ENCODE assay signal across 8 cellular contexts in genomic region chr1:53860967-53861411, GRCh38. TPM values are rescaled to one million over a fixed set of nuclear protein-coding genes. Genes with fewer than 3 reads are reported as not detected.
A peak's percentile ranks its signal among the peaks of the same experiment; 100 is the strongest.
DNase-seq lines count a peak whose midpoint lies in the region; ATAC-seq and TF ChIP-seq lines count a peak whose summit lies in the region.

No MANE protein-coding gene starts in this region.

- peak in 6 of 7 experiments; percentile 15 to 59 (median 44) for DNase-seq in CD8-positive, alpha-beta T cell
- peak; percentile 67 for DNase-seq in H7
- peak; percentile 60 for DNase-seq in NCI-H2227 (lab: John Stamatoyannopoulos, UW; ENCODE audit: unreplicated experiment)
- DNase-seq in activated CD4-positive, alpha-beta T cell treated with anti-CD3 and anti-CD28 coated beads for 1 hour = peak; percentile 26
- peak; percentile 20 for DNase-seq in effector CD8-positive, alpha-beta T cell (lab: John Stamatoyannopoulos, UW)
- DNase-seq in mesothelial cell of epicardium (ENCODE audit: low spot score in 2 of 2, unreplicated experiment in 2 of 2) = no peak
- DNase-seq in tibial nerve (ENCODE audit: low spot score in 2 of 2) = no peak

- H3K36me3 Mint-ChIP-seq in CD8-positive, alpha-beta T cell = peaks cover 51% of the 10 kb centered on the region
- peaks cover 17% of the 10 kb centered on the region for H3K36me3 Mint-ChIP-seq in mesothelial cell of epicardium

- H3K4me3 Mint-ChIP-seq in CD8-positive, alpha-beta T cell = no peak overlapping the region
- no peak overlapping the region for H3K4me3 Mint-ChIP-seq in mesothelial cell of epicardium

- POLR2A ChIA-PET in CD8-positive, alpha-beta T cell (lab: Charles Lee) = interaction anchor here (1.2 kb wide), 1 partner anchor 99 kb away, joined by 7 read pairs; no protein-coding TSS in a partner anchor

- H3K27me3 Mint-ChIP-seq in CD8-positive, alpha-beta T cell (ENCODE audit: low read depth) = no peaks in the 10 kb centered on the region
- no peaks in the 10 kb centered on the region for H3K27me3 Mint-ChIP-seq in mesothelial cell of epicardium (ENCODE audit: low read depth)

- H3K4me1 Mint-ChIP-seq in CD8-positive, alpha-beta T cell (ENCODE audit: low read depth) = no peaks in the 10 kb centered on the region
- no peaks in the 10 kb centered on the region for H3K4me1 Mint-ChIP-seq in mesothelial cell of epicardium

- no peaks in the 10 kb centered on the region for H3K27me3 ChIP-seq in CD8-positive, alpha-beta T cell (ENCODE audit: insufficient read depth, low read length)
- H3K27me3 ChIP-seq in H7 (ENCODE audit: control insufficient read depth, insufficient read depth, low read length) = no peaks in the 10 kb centered on the region
- no peaks in the 10 kb centered on the region for H3K27me3 ChIP-seq in tibial nerve

- peaks cover 15% of the 10 kb centered on the region for H3K36me3 ChIP-seq in CD8-positive, alpha-beta T cell (ENCODE audit: insufficient read depth, low read length)
- no peaks in the 10 kb centered on the region; the same call in none of the 2 replicates for H3K36me3 ChIP-seq in H7 (replicated peaks; ENCODE audit: control insufficient read depth, insufficient read depth, low read length)
- H3K36me3 ChIP-seq in tibial nerve = peaks cover 0 to 93% (median 10%) of the 10 kb centered on the region in 3 donors

- intact Hi-C loops in CD8-positive, alpha-beta T cell (cut with DNase I, micrococcal nuclease) = loop anchor here (1.0 to 5.0 kb wide), 6 partner anchors 88 to 949 kb away; no protein-coding TSS in a partner anchor

- no peaks in the 10 kb centered on the region for H3K9me3 Mint-ChIP-seq in CD8-positive, alpha-beta T cell
- no peaks in the 10 kb centered on the region for H3K9me3 Mint-ChIP-seq in mesothelial cell of epicardium

- H3K9me3 ChIP-seq in CD8-positive, alpha-beta T cell (ENCODE audit: low read length) = no peaks in the 10 kb centered on the region
- H3K9me3 ChIP-seq in tibial nerve = no peaks in the 10 kb centered on the region

- H3K4me3 ChIP-seq in CD8-positive, alpha-beta T cell (ENCODE audit: low read depth, low read length) = no peak overlapping the region
- H3K4me3 ChIP-seq in H7 (ENCODE audit: insufficient read depth, low read depth, low read length) (no peak overlapping the region), tibial nerve (no peak overlapping the region)

- peak; percentile 83 for ATAC-seq in CD8-positive, alpha-beta T cell
- ATAC-seq in GM18520 (IDR thresholded peaks at IDR 0.05; ENCODE audit: unreplicated experiment) = no peak

- no peaks in the 10 kb centered on the region for H3K4me1 ChIP-seq in CD8-positive, alpha-beta T cell (ENCODE audit: insufficient read depth, low read length)
- no peaks in the 10 kb centered on the region for H3K4me1 ChIP-seq in tibial nerve

- TF ChIP-seq EP300 in tibial nerve (IDR thresholded peaks at IDR 0.05) = no peak

- no peak for TF ChIP-seq POLR2A in tibial nerve (IDR thresholded peaks at IDR 0.05)

- CTCF ChIA-PET in CD8-positive, alpha-beta T cell (lab: Charles Lee) = interaction anchor here (0.6 to 9.7 kb wide), 32 partner anchors 9 to 951 kb away, joined by 3 to 147 read pairs (median 5); partner anchors contain the start of genes DIO1, IFT25 and LRRC42

- H3K27ac Mint-ChIP-seq in CD8-positive, alpha-beta T cell = no peak overlapping the region
- no peak overlapping the region for H3K27ac Mint-ChIP-seq in mesothelial cell of epicardium

- H3K27ac ChIP-seq in CD8-positive, alpha-beta T cell (ENCODE audit: low read depth, low read length) = no peak overlapping the region
- H3K27ac ChIP-seq in tibial nerve = no peak overlapping the region

- peak; percentile 79 for TF ChIP-seq CTCF in CD8-positive, alpha-beta T cell (IDR thresholded peaks at IDR 0.05)
- TF ChIP-seq CTCF in mesothelial cell of epicardium (IDR thresholded peaks at IDR 0.05; ENCODE audit: unreplicated experiment) = peak; percentile 69
- peak; percentile 46 to 63 (median 57) for TF ChIP-seq CTCF in tibial nerve (IDR thresholded peaks at IDR 0.05)

RNA-seq across cellular contexts. Expression of gene NDC1, which starts 22.9 kb away (rescaled TPM):
- total RNA-seq in CD8-positive, alpha-beta T cell = 1 to 10 TPM; 6.1 to 6.6 TPM
- total RNA-seq in H7 (2014; rRNA removed; shearing (Covaris generic)) = 92.6 and 110 TPM in 2 replicates
- total RNA-seq in mesothelial cell of epicardium = 19.3 to 21.9 TPM (median 20.6 TPM) in 3 replicates
- 10 to 100 TPM in 3 of 4 donors, 1 to 10 TPM in 1; 8.0 to 13.5 (median 11.5) TPM for total RNA-seq in tibial nerve

RNA-seq across cellular contexts. Expression of gene YIPF1, which starts 28.6 kb away (rescaled TPM):
- total RNA-seq in CD8-positive, alpha-beta T cell = 1 to 10 TPM; 4.6 to 5.4 TPM
- 26.9 and 29.3 TPM in 2 replicates for total RNA-seq in H7 (2014; rRNA removed; shearing (Covaris generic))
- total RNA-seq in mesothelial cell of epicardium (29.1 to 30.9 TPM (median 30.2 TPM) in 3 replicates), tibial nerve (10 to 100 TPM; 17.8 to 31.2 (median 24.4) TPM)

RNA-seq across cellular contexts. Expression of gene DIO1, which starts 33.0 kb away (rescaled TPM):
- not detected for total RNA-seq in CD8-positive, alpha-beta T cell
- total RNA-seq in H7 (2014; rRNA removed; shearing (Covaris generic)) = 0.41 TPM in 1 of 2 replicates, not detected in the other
- total RNA-seq in mesothelial cell of epicardium (not detected in 3 replicates), tibial nerve (not detected)

Comparison
In these comparisons a context has a peak if more than half of its experiments do, and no peak if none do; other contexts are left out.
1. DNase-seq: peak in CD8-positive, alpha-beta T cell (6 of 7), H7 (single experiment), NCI-H2227 (single experiment), activated CD4-positive, alpha-beta T cell treated with anti-CD3 and anti-CD28 coated beads for 1 hour (single experiment) and effector CD8-positive, alpha-beta T cell (single experiment); none in mesothelial cell of epicardium (0 of 2) and tibial nerve (0 of 2).
2. Peak in every context shown above with its lines, with median percentiles within 50 percentile points of each other: CTCF ChIP-seq.